Comparison of ENCODE assay signal across 8 cellular contexts in genomic region chr1:11784993-11785769, GRCh38. TPM values are rescaled to one million over a fixed set of nuclear protein-coding genes. Genes with fewer than 3 reads are reported as not detected.
DNase-seq lines count a peak whose midpoint lies in the region; ATAC-seq and FAIRE-seq lines count a peak whose summit lies in the region.

No MANE protein-coding gene starts in this region.

- peak; percentile 58 for FAIRE-seq in GM18507 (lab: Jason Lieb, UNC)

- in situ Hi-C loops in ACHN (cut with HindIII; ENCODE audit: low pct_ligation_motif_present, low pct_unique_long_range_greater_than_20kb, low sequenced_read_pairs): no loop called here

- no peak for ATAC-seq in GM21526 (IDR thresholded peaks at IDR 0.05; ENCODE audit: low FRiP score, unreplicated experiment)

- DNase-seq in ACHN (peak; percentile 54), GM18507 (ENCODE audit: extremely low spot score, insufficient read length, low read depth) (peak; percentile 69), NCI-H460 (ENCODE audit: extremely low read depth, low read depth) (peak; percentile 43), glomerular visceral epithelial cell (ENCODE audit: extremely low spot score) (peak; percentile 72), nucleus accumbens (lab: John Stamatoyannopoulos, UW) (peak in 38 of 56 donors; percentile 7 to 71 (median 28)), NCI-H187 treated with DMSO at 0.1 percent for 48 hours (lab: John Stamatoyannopoulos, UW) (no peak)
- peak; percentile 22 for DNase-seq in activated gamma-delta T cell treated with anti-CD3 and anti-CD28 coated beads, Interleukin-2, amount 50 U/mL, for 16 hours (ENCODE audit: low read depth)

RNA-seq across cellular contexts. Expression of gene MTHFR, which starts 20.6 kb away (rescaled TPM):
- 5.2 and 6.0 TPM in 2 replicates for total RNA-seq in NCI-H460 (2014; rRNA removed; shearing (Covaris generic))
- polyA plus RNA-seq in NCI-H460 (2014; cell fraction: nucleus; rRNA removed): 3.9 and 8.5 TPM in 2 replicates

RNA-seq across cellular contexts. Expression of gene CLCN6, which starts 20.8 kb away (rescaled TPM):
- 4.0 and 6.5 TPM in 2 replicates for total RNA-seq in NCI-H460 (2014; rRNA removed; shearing (Covaris generic))
- 12.3 and 24.0 TPM in 2 replicates for polyA plus RNA-seq in NCI-H460 (2014; cell fraction: nucleus; rRNA removed)

RNA-seq across cellular contexts. Expression of gene C1orf167, which starts 23.2 kb away (rescaled TPM):
- total RNA-seq in NCI-H460 (2014; rRNA removed; shearing (Covaris generic)): 0.14 TPM in 1 of 2 replicates, not detected in the other
- polyA plus RNA-seq in NCI-H460 (2014; cell fraction: nucleus; rRNA removed): 1.3 and 1.8 TPM in 2 replicates

RNA-seq across cellular contexts. Expression of gene AGTRAP, which starts 49.2 kb away (rescaled TPM):
- total RNA-seq in NCI-H460 (2014; rRNA removed; shearing (Covaris generic)): 29.1 and 34.3 TPM in 2 replicates
- polyA plus RNA-seq in NCI-H460 (2014; cell fraction: nucleus; rRNA removed): 52.9 and 63.0 TPM in 2 replicates
